17 cellular contexts compared by ENCODE assay signal in the genomic region with DNA sequence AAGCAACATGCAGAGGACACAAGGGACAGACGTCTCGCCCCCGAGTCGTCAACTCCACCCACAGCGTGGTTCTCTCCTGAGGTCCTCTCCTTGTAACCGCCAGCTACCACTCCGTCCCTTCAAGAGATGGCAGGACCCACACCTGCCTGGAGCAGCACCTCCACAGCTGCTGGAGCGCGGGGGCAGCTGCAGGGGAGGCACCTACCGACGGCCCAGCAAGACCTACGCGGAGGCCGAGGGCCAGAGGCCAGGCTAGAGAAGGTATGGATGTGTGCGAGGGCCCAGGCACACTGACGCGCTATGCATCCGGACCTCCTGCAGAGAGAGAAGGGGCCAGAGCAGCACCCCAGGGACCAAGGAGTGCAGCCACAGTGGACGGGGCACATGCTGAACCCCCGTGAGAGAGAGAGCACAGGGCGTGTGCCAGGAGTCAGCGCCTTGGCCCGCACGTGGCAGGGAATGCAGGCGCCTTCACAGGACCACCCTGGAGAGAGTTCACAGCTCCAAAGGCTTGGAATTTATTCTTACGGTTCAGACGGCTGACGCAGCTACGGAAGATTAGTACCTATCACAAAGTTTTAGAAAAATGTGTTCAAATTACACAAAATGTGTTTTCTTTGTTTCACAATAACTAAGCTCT.
"Had no signal": no experiment of that assay in that cellular context is flagged by ENCODE, and none has a peak within 500 bp of the region (broad histone marks: within the 10 kb centered on the region; RNA-seq: fewer than 3 reads in every experiment).

No MANE protein-coding gene starts in this region.

- H3K27ac ChIP-seq: brain microvascular endothelial cell, heart right ventricle, left ventricle myocardium inferior, parathyroid adenoma, right atrium auricular region, SJCRH30 had no signal

- DNase-seq: activated CD4-positive, alpha-beta T cell treated with anti-CD3 and anti-CD28 coated beads for 4 hours; activated CD8-positive, alpha-beta T cell treated with anti-CD3 and anti-CD28 coated beads, Interleukin-2, amount 10 ng/mL, durations not matched to agents 7 days and 5 days; activated naive CD4-positive, alpha-beta T cell treated with anti-CD3 and anti-CD28 coated beads, Interleukin-2, amount 50 U/mL, for 16 hours; amniotic stem cell; brain microvascular endothelial cell; cerebellar nuclear complex; heart right ventricle; islet precursor cell; left ventricle myocardium inferior; SJCRH30; SW 1271; T-helper 9 cell had no signal

- H3K4me2 ChIP-seq: smooth muscle cell had no signal

- H3K4me3 Mint-ChIP-seq: activated CD8-positive, alpha-beta T cell treated with anti-CD3 and anti-CD28 coated beads, Interleukin-2, amount 10 ng/mL, durations not matched to agents 7 days and 5 days; stimulated activated effector memory CD8-positive, alpha-beta T cell treated with anti-CD3 and anti-CD28 coated beads, Interleukin-12 subunit alpha, Interleukin-12 subunit beta, amount 100 ng/mL, for 72 hours; type B pancreatic cell had no signal

- H3K36me3 Mint-ChIP-seq: stimulated activated effector memory CD8-positive, alpha-beta T cell treated with anti-CD3 and anti-CD28 coated beads, Interleukin-12 subunit alpha, Interleukin-12 subunit beta, amount 100 ng/mL, for 72 hours had no signal

- H3K27ac Mint-ChIP-seq: activated CD8-positive, alpha-beta T cell treated with anti-CD3 and anti-CD28 coated beads, Interleukin-2, amount 10 ng/mL, durations not matched to agents 7 days and 5 days; stimulated activated effector memory CD8-positive, alpha-beta T cell treated with anti-CD3 and anti-CD28 coated beads, Interleukin-12 subunit alpha, Interleukin-12 subunit beta, amount 100 ng/mL, for 72 hours had no signal

- H3K9me3 Mint-ChIP-seq: stimulated activated effector memory CD8-positive, alpha-beta T cell treated with anti-CD3 and anti-CD28 coated beads, Interleukin-12 subunit alpha, Interleukin-12 subunit beta, amount 100 ng/mL, for 72 hours; type B pancreatic cell had no signal

- H3K36me3 ChIP-seq: brain microvascular endothelial cell, heart right ventricle, left ventricle myocardium inferior, right atrium auricular region, SJCRH30 had no signal

- H3K9ac ChIP-seq: parathyroid adenoma had no signal

- H2AFZ ChIP-seq: parathyroid adenoma had no signal

- H3K4me3 ChIP-seq: heart right ventricle, left ventricle myocardium inferior, right atrium auricular region, SJCRH30, smooth muscle cell had no signal

- H3K27me3 ChIP-seq: brain microvascular endothelial cell, heart right ventricle, right atrium auricular region, SJCRH30 had no signal

- H3K9me3 ChIP-seq: heart right ventricle, left ventricle myocardium inferior, right atrium auricular region, SJCRH30 had no signal

- H3K27me3 Mint-ChIP-seq: type B pancreatic cell had no signal

- ATAC-seq: activated CD8-positive, alpha-beta T cell treated with anti-CD3 and anti-CD28 coated beads, Interleukin-2, amount 10 ng/mL, durations not matched to agents 7 days and 5 days; heart right ventricle; stimulated activated effector memory CD8-positive, alpha-beta T cell treated with anti-CD3 and anti-CD28 coated beads, Interleukin-12 subunit alpha, Interleukin-12 subunit beta, amount 100 ng/mL, for 72 hours had no signal
